ENCODE assay signal across 8 cellular contexts in genomic region chr11:119316017-119316728, GRCh38. TPM values are rescaled to one million over a fixed set of nuclear protein-coding genes. Genes with fewer than 3 reads are reported as not detected.
DNase-seq lines count a peak whose midpoint lies in the region; ATAC-seq and TF ChIP-seq lines count a peak whose summit lies in the region.

No MANE protein-coding gene starts in this region.

- no peaks in the 10 kb centered on the region for H3K27me3 ChIP-seq in RWPE2 (ENCODE audit: insufficient read depth, poor library complexity, severe bottlenecking)

- peak overlapping the region in 3 of 6 donors; percentile 11 to 78 (median 27) for H3K27ac Mint-ChIP-seq in naive B cell

- TF ChIP-seq CTCF in RWPE2 (IDR thresholded peaks at IDR 0.05; ENCODE audit: poor library complexity, severe bottlenecking) = no peak

- H3K9me3 Mint-ChIP-seq in naive B cell = no peaks in the 10 kb centered on the region

- no peaks in the 10 kb centered on the region for H3K36me3 Mint-ChIP-seq in naive B cell

- 0 out of 3 replicates have a peak, but pooled peaks have one; percentile 5 for ATAC-seq in RWPE2 (ENCODE audit: low read depth)
- no peak for ATAC-seq in naive B cell (ENCODE audit: low read depth in 2 of 2)
- ATAC-seq in HG03432 (IDR thresholded peaks at IDR 0.05; ENCODE audit: unreplicated experiment) = no peak
- no peak for ATAC-seq in GM18873 (IDR thresholded peaks at IDR 0.05; ENCODE audit: low FRiP score, unreplicated experiment)
- no peak for ATAC-seq in HG03354 (IDR thresholded peaks at IDR 0.05; ENCODE audit: poor library complexity, severe bottlenecking, unreplicated experiment)

- peak; percentile 65 for DNase-seq in activated CD8-positive, alpha-beta memory T cell treated with anti-CD3 and anti-CD28 coated beads for 24 hours
- DNase-seq in activated CD8-positive, alpha-beta memory T cell treated with anti-CD3 and anti-CD28 coated beads, Interleukin-2, amount 50 U/mL, for 4 hours = no peak
- DNase-seq in RWPE2 (ENCODE audit: low spot score) = no peak
- no peak for DNase-seq in epithelial cell of prostate (ENCODE audit: low read depth, low spot score)
- no peak for DNase-seq in naive B cell

- peaks cover 13% of the 10 kb centered on the region for H3K4me1 ChIP-seq in RWPE2 (ENCODE audit: insufficient read depth, poor library complexity, severe bottlenecking)

- peaks cover 25 to 37% (median 26%) of the 10 kb centered on the region in 3 donors for H3K4me1 Mint-ChIP-seq in naive B cell

- H3K27me3 Mint-ChIP-seq in naive B cell = peaks cover 12 to 52% (median 40%) of the 10 kb centered on the region in 3 donors

- H3K4me3 Mint-ChIP-seq in naive B cell = peak overlapping the region; percentile 21 to 85 (median 74)

- H3K36me3 ChIP-seq in RWPE2 (ENCODE audit: low read depth) = peaks cover 3% of the 10 kb centered on the region; the same call in 1 of the 2 replicates

- H3K27ac ChIP-seq in RWPE2 (ENCODE audit: poor library complexity, severe bottlenecking) = peak overlapping the region; percentile 14
- peak overlapping the region; percentile 84 for H3K27ac ChIP-seq in epithelial cell of prostate

- no peaks in the 10 kb centered on the region for H3K9me3 ChIP-seq in RWPE2 (ENCODE audit: severe bottlenecking)

- peak overlapping the region; percentile 46 for H3K4me3 ChIP-seq in RWPE2 (ENCODE audit: severe bottlenecking)

RNA-seq across cellular contexts. Expression of gene MCAM, which starts 0.8 kb away (rescaled TPM):
- not detected for polyA plus RNA-seq in naive B cell (ENCODE audit: low read depth in 6 of 6)

RNA-seq across cellular contexts. Expression of gene RNF26, which starts 18.2 kb away (rescaled TPM):
- polyA plus RNA-seq in naive B cell (ENCODE audit: low read depth in 6 of 6) = 10 to 100 TPM; 48.8 to 98.6 (median 58.0) TPM

RNA-seq across cellular contexts. Expression of gene C1QTNF5, which starts 24.5 kb away (rescaled TPM):
- polyA plus RNA-seq in naive B cell (ENCODE audit: low read depth in 6 of 6) = not detected

RNA-seq across cellular contexts. Expression of gene MFRP, which starts 30.3 kb away (rescaled TPM):
- not detected for polyA plus RNA-seq in naive B cell (ENCODE audit: low read depth in 6 of 6)
